In the genomic region with DNA sequence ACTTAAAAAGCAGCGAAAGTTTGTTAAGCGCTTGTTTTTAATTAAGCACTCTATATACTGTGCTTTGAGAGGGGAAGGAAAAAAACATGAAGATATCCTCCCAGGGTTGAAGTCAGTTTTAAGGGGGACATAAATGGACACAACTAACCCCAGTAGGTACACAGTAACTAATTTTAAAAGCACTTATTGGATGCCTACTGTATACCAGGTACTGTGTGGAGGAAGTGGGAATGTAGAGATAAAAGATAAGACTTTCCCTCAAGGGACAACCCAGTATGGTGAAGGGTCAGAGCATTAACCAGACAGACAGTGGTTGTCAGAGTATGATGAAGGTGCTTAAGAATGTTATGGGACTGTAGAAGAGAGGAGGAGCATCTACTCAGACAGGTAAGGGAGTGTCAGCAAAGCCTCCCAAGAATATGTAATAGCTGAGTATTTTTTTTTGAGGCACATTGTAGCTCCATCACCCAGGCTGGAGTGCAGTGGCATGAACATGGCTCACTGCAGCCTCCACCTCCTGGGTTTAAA, we compare ENCODE assay signal across 8 cellular contexts. TPM values are rescaled to one million over a fixed set of nuclear protein-coding genes. Genes with fewer than 3 reads are reported as not detected.
DNase-seq lines count a peak whose midpoint lies in the region; ATAC-seq and TF ChIP-seq lines count a peak whose summit lies in the region.

No MANE protein-coding gene starts in this region.

- no peak for TF ChIP-seq POLR2A in esophagus squamous epithelium (IDR thresholded peaks at IDR 0.05)
- no peak for TF ChIP-seq POLR2A in GM18505 (IDR thresholded peaks at IDR 0.05; ENCODE audit: borderline replicate concordance, extremely low read depth, insufficient read depth, insufficient read length)

- H3K4me1 ChIP-seq in ES-I3 (ENCODE audit: insufficient read depth, low read length) (peaks cover 6% of the 10 kb centered on the region), SJCRH30 (peaks cover 3% of the 10 kb centered on the region; the same call in 1 of the 2 replicates), esophagus squamous epithelium (peaks cover 18 to 66% (median 24%) of the 10 kb centered on the region in 3 donors), parathyroid adenoma (peaks cover 9% of the 10 kb centered on the region)

- H3K9me3 ChIP-seq in ES-I3 (ENCODE audit: control insufficient read depth, insufficient read depth, low read length) (no peaks in the 10 kb centered on the region), SJCRH30 (replicated peaks) (no peaks in the 10 kb centered on the region), esophagus squamous epithelium (no peaks in the 10 kb centered on the region), parathyroid adenoma (ENCODE audit: control insufficient read depth, low read length) (no peaks in the 10 kb centered on the region)

- H3K4me3 ChIP-seq in SJCRH30 (peak overlapping the region; percentile 95), esophagus squamous epithelium (peak overlapping the region; percentile 75 to 89 (median 78)), parathyroid adenoma (ENCODE audit: low read depth, low read length) (peak overlapping the region; percentile 99)

- H3K79me2 ChIP-seq in parathyroid adenoma, result peaks cover 35% of the 10 kb centered on the region

- H3K27me3 ChIP-seq in SJCRH30 (no peaks in the 10 kb centered on the region), esophagus squamous epithelium (no peaks in the 10 kb centered on the region), parathyroid adenoma (ENCODE audit: control insufficient read depth, insufficient read depth, low read length) (no peaks in the 10 kb centered on the region)

- DNase-seq in SJCRH30, result no peak
- DNase-seq in esophagus squamous epithelium (lab: John Stamatoyannopoulos, UW), result no peak
- no peak for DNase-seq in GM03348 (ENCODE audit: low spot score)

- ATAC-seq in HG03520 (IDR thresholded peaks at IDR 0.05; ENCODE audit: unreplicated experiment) (no peak), GM18505 (IDR thresholded peaks at IDR 0.05; ENCODE audit: unreplicated experiment) (no peak), HG02588 (IDR thresholded peaks at IDR 0.05; ENCODE audit: unreplicated experiment) (no peak)

- H3K36me3 ChIP-seq in ES-I3 (ENCODE audit: insufficient read depth, low read length) (peaks cover 11% of the 10 kb centered on the region), SJCRH30 (peaks cover 17% of the 10 kb centered on the region), esophagus squamous epithelium (peaks cover 0 to 18% (median 0%) of the 10 kb centered on the region in 3 donors), parathyroid adenoma (ENCODE audit: control insufficient read depth, insufficient read depth, low read length) (no peaks in the 10 kb centered on the region)

- intact Hi-C loops in esophagus squamous epithelium (cut with DNase I), result no loop called here

- H3K4me2 ChIP-seq in parathyroid adenoma (ENCODE audit: low read length), result peak overlapping the region; percentile 89

- H3K27ac ChIP-seq in SJCRH30 (0 out of 2 replicates have a peak overlapping the region, but pooled peaks have one; percentile 86), esophagus squamous epithelium (peak overlapping the region; percentile 90 to 95 (median 93)), parathyroid adenoma (no peak overlapping the region)

- 0 to 15% methylated on average over 2 of the region's 2 CpGs for WGBS in esophagus squamous epithelium, 2 donors

- H3K9ac ChIP-seq in ES-I3 (ENCODE audit: low read depth, low read length) (peak overlapping the region; percentile 89), parathyroid adenoma (peak overlapping the region; percentile 2)

- TF ChIP-seq CTCF in esophagus squamous epithelium (IDR thresholded peaks at IDR 0.05) (no peak), parathyroid adenoma (IDR thresholded peaks at IDR 0.05) (no peak)

- no peak overlapping the region for H2AFZ ChIP-seq in parathyroid adenoma

RNA-seq across cellular contexts. Expression of a gene that starts 0.9 kb away (rescaled TPM):
- 68.0 and 74.7 TPM in 2 replicates for total RNA-seq in SJCRH30 (2014; rRNA removed; shearing (Covaris generic))
- 10 to 100 TPM; 31.0 to 42.3 (median 36.0) TPM for total RNA-seq in esophagus squamous epithelium

RNA-seq across cellular contexts. Expression of a gene that starts 15.0 kb away (rescaled TPM):
- 30.1 and 30.8 TPM in 2 replicates for total RNA-seq in SJCRH30 (2014; rRNA removed; shearing (Covaris generic))
- 10 to 100 TPM in 1 of 4 donors, 1 to 10 TPM in 3; 3.2 to 11.6 (median 5.8) TPM for total RNA-seq in esophagus squamous epithelium

RNA-seq across cellular contexts. Expression of a gene that starts 15.9 kb away (rescaled TPM):
- total RNA-seq in SJCRH30 (2014; rRNA removed; shearing (Covaris generic)), result 35.7 and 42.4 TPM in 2 replicates
- 10 to 100 TPM; 12.7 to 37.2 (median 20.5) TPM for total RNA-seq in esophagus squamous epithelium

RNA-seq across cellular contexts. Expression of a gene that starts 44.9 kb away (rescaled TPM):
- total RNA-seq in SJCRH30 (2014; rRNA removed; shearing (Covaris generic)), result 93.7 and 120 TPM in 2 replicates
- total RNA-seq in esophagus squamous epithelium, result 10 to 100 TPM; 24.2 to 32.6 (median 25.9) TPM

RNA-seq across cellular contexts. Expression of a gene that starts 45.5 kb away (rescaled TPM):
- total RNA-seq in SJCRH30 (2014; rRNA removed; shearing (Covaris generic)), result 48.8 and 51.6 TPM in 2 replicates
- total RNA-seq in esophagus squamous epithelium, result 10 to 100 TPM; 31.0 to 56.3 (median 40.6) TPM
